In genomic region chr11:73957654-73958361, GRCh38 we compare ENCODE assay signal across 17 cellular contexts. TPM values are rescaled to one million over a fixed set of nuclear protein-coding genes. Genes with fewer than 3 reads are reported as not detected.
DNase-seq lines count a peak whose midpoint lies in the region; ATAC-seq and TF ChIP-seq lines count a peak whose summit lies in the region.
"Had no signal": no experiment of that assay in that cellular context is flagged by ENCODE, and none has a peak within 500 bp of the region (broad histone marks: within the 10 kb centered on the region; RNA-seq: fewer than 3 reads in every experiment).

No MANE protein-coding gene starts in this region.

- peak overlapping the region; percentile 82 for H3K4me2 ChIP-seq in OCI-LY3 (ENCODE audit: low read length)

- ATAC-seq in GM18511 (IDR thresholded peaks at IDR 0.05; ENCODE audit: unreplicated experiment): no peak
- ATAC-seq in HG02840 (IDR thresholded peaks at IDR 0.05; ENCODE audit: low FRiP score, unreplicated experiment): no peak

- peak overlapping the region; percentile 90 for H2AFZ ChIP-seq in OCI-LY3 (ENCODE audit: low read depth, low read length)

- no peaks in the 10 kb centered on the region for H3K9me3 ChIP-seq in OCI-LY3 (ENCODE audit: insufficient read depth, low read length)
- H3K9me3 ChIP-seq: esophagus muscularis mucosa, heart right ventricle had no signal

- peaks cover 43% of the 10 kb centered on the region for H3K4me1 ChIP-seq in OCI-LY3 (ENCODE audit: low read length)
- H3K4me1 ChIP-seq: esophagus muscularis mucosa, heart right ventricle had no signal

- no peaks in the 10 kb centered on the region for H3K36me3 Mint-ChIP-seq in glutamatergic neuron (ENCODE audit: unreplicated experiment)

- H3K27ac ChIP-seq in OCI-LY3 (ENCODE audit: low read length): no peak overlapping the region
- H3K27ac ChIP-seq: esophagus muscularis mucosa, heart right ventricle had no signal

- H3K9me3 Mint-ChIP-seq in glutamatergic neuron (ENCODE audit: unreplicated experiment): peaks cover 5% of the 10 kb centered on the region

- intact Hi-C loops in posterior vena cava (cut with DNase I): no loop called here

- H3K36me3 ChIP-seq in OCI-LY3 (replicated peaks; ENCODE audit: low read depth, low read length): no peaks in the 10 kb centered on the region
- H3K36me3 ChIP-seq: esophagus muscularis mucosa, heart right ventricle had no signal

- TF ChIP-seq CTCF in OCI-LY3 (IDR thresholded peaks at IDR 0.05; ENCODE audit: low read depth, low read length) (no peak), glutamatergic neuron (IDR thresholded peaks at IDR 0.05; ENCODE audit: partially characterized antibody, unreplicated experiment) (no peak)

- peak overlapping the region; percentile 76 for H3K4me3 ChIP-seq in OCI-LY3 (ENCODE audit: low read length)
- H3K4me3 ChIP-seq: esophagus muscularis mucosa, heart right ventricle had no signal

- no peak overlapping the region for H3K27ac Mint-ChIP-seq in glutamatergic neuron (ENCODE audit: unreplicated experiment)

- peaks cover 18% of the 10 kb centered on the region for H3K4me1 Mint-ChIP-seq in glutamatergic neuron (ENCODE audit: low read depth, unreplicated experiment)

- 0 out of 2 replicates have a peak, but pooled peaks cover 6% of the 10 kb centered on the region for H3K27me3 ChIP-seq in OCI-LY3 (ENCODE audit: low read depth, low read length)

- no peaks in the 10 kb centered on the region for H3K79me2 ChIP-seq in OCI-LY3 (ENCODE audit: low read length)

- DNase-seq in NCI-H82 (lab: John Stamatoyannopoulos, UW) (peak; percentile 63), NCI-H82 treated with DMSO at 0.1 percent for 48 hours (lab: John Stamatoyannopoulos, UW; ENCODE audit: unreplicated experiment) (no peak), glutamatergic neuron (no peak), posterior vena cava (ENCODE audit: low spot score) (peak; percentile 59)
- DNase-seq in effector CD8-positive, alpha-beta T cell (lab: John Stamatoyannopoulos, UW): no peak
- DNase-seq: 8988T; activated CD4-positive, alpha-beta T cell treated with anti-CD3 and anti-CD28 coated beads, Interleukin-2, amount 50 U/mL, for 1 hour; heart right ventricle; NCI-H2171; NCI-H774; right cardiac atrium; RPMI8226 had no signal

- H3K27me3 Mint-ChIP-seq in glutamatergic neuron (ENCODE audit: unreplicated experiment): peaks cover 4% of the 10 kb centered on the region

- H3K4me3 Mint-ChIP-seq in glutamatergic neuron (ENCODE audit: unreplicated experiment): peak overlapping the region; percentile 47

- H3K9ac ChIP-seq in OCI-LY3 (ENCODE audit: low read length): peak overlapping the region; percentile 30

- H4K20me1 ChIP-seq in OCI-LY3 (ENCODE audit: insufficient read depth, low read length): no peaks in the 10 kb centered on the region

RNA-seq across cellular contexts. Expression of gene DNAJB13, which starts 7.0 kb away (rescaled TPM):
- not detected for total RNA-seq in glutamatergic neuron (ENCODE audit: unreplicated experiment)
- not detected for total RNA-seq in posterior vena cava
- total RNA-seq: dermis microvascular lymphatic vessel endothelial cell, esophagus muscularis mucosa, heart right ventricle had no signal

RNA-seq across cellular contexts. Expression of gene UCP2, which starts 24.8 kb away (rescaled TPM):
- total RNA-seq in glutamatergic neuron (ENCODE audit: unreplicated experiment) (91.1 TPM), posterior vena cava (10 to 100 TPM; 22.8 to 38.7 TPM)

RNA-seq across cellular contexts. Expression of gene UCP3, which starts 51.1 kb away (rescaled TPM):
- 7.6 TPM for total RNA-seq in glutamatergic neuron (ENCODE audit: unreplicated experiment)
- 1 to 10 TPM; 1.1 to 1.9 TPM for total RNA-seq in posterior vena cava

Comparison
In these comparisons a context has a peak if more than half of its experiments do, and no peak if none do; other contexts are left out.
1. DNase-seq: peak in NCI-H82 (single experiment) and posterior vena cava (single experiment); none in NCI-H82 treated with DMSO at 0.1 percent for 48 hours (single experiment), glutamatergic neuron (single experiment) and effector CD8-positive, alpha-beta T cell (single experiment).